8 cellular contexts compared by ENCODE assay signal in the genomic region with DNA sequence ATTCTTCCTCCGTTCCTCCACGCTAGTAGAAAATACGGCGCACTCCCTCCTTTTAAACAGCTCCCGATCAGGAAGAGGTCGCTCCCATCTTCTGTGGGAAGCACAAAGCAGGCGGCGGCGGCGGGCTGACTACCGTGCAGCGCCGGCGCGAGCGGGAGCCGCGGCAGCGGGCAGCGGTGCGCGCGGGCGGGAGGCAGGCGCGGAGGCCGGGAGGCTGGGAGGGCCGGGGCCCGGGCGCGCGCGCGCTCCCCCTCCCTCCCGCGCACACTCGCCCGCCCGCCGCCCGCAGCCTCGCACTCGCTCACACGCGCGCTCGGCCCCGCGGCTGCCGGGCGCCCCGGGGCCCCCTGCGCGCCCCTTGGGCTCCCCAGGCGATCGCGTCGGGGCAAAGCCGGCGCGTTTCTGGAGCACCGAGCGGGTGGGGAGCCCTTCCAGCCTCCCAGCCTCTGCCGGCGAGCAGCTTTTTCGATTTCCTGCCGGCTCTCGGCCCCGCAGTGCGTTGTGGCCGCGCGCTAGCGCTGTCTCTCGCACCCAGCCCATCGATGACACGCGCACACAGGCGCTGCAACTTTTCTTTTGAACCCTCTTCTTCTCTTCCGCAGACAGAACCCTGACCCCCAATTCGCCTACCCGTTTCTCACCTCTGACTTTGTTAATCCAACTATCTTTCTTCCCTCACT. TPM values are rescaled to one million over a fixed set of nuclear protein-coding genes. Genes with fewer than 3 reads are reported as not detected.
DNase-seq lines count a peak whose midpoint lies in the region; ATAC-seq and TF ChIP-seq lines count a peak whose summit lies in the region.

Gene SLC8A1 (minus strand): TSS at position 165 of the 680 bp plus-strand sequence.

- H3K4me3 Mint-ChIP-seq in endodermal cell = peak within 1 kb of the TSS; percentile 60

- H3K36me3 Mint-ChIP-seq in endodermal cell (ENCODE audit: low read depth) = no peaks in the 10 kb centered on the region

- no peak for TF ChIP-seq POLR2A in transverse colon (IDR thresholded peaks at IDR 0.05)

- intact Hi-C loops in transverse colon (cut with DNase I; ENCODE audit: low total_unique reads) = loop anchor here (5.0 kb wide), 1 partner anchor 170 kb away; no protein-coding TSS in a partner anchor

- WGBS in endodermal cell (ENCODE audit: insufficient coverage in 1 of 2, insufficient read length in 1 of 2), 2 experiments = 1% methylated on average over 26 to 82 of the region's 82 CpGs
- WGBS in transverse colon (ENCODE audit: low coverage in 1 of 2), 2 donors = 5 to 16% methylated on average over 8 to 68 of the region's 82 CpGs

- peaks cover 15% of the 10 kb centered on the region for H3K4me1 ChIP-seq in SJCRH30
- peaks cover 2% of the 10 kb centered on the region for H3K4me1 ChIP-seq in endodermal cell (ENCODE audit: control insufficient read depth, insufficient read depth, low read length)
- peaks cover 52% of the 10 kb centered on the region for H3K4me1 ChIP-seq in mononuclear cell (ENCODE audit: insufficient read depth, low read length)
- H3K4me1 ChIP-seq in transverse colon = peaks cover 0 to 9% (median 4%) of the 10 kb centered on the region in 4 donors

- H3K9me3 Mint-ChIP-seq in endodermal cell = no peaks in the 10 kb centered on the region

- H3K27ac Mint-ChIP-seq in endodermal cell = peak within 1 kb of the TSS; percentile 66

- H3K36me3 ChIP-seq in SJCRH30 (no peaks in the 10 kb centered on the region), endodermal cell (ENCODE audit: control insufficient read depth, insufficient read depth, low read length) (no peaks in the 10 kb centered on the region), transverse colon (no peaks in the 10 kb centered on the region)

- H3K9me3 ChIP-seq in SJCRH30 (replicated peaks) (no peaks in the 10 kb centered on the region), endodermal cell (ENCODE audit: control insufficient read depth, low read length) (no peaks in the 10 kb centered on the region), mononuclear cell (ENCODE audit: low read depth, low read length) (no peaks in the 10 kb centered on the region), transverse colon (no peaks in the 10 kb centered on the region)

- TF ChIP-seq CTCF in endodermal cell (conservative IDR thresholded peaks at IDR 0.05) (no peak), transverse colon (IDR thresholded peaks at IDR 0.05) (no peak)

- no peak for ATAC-seq in HG02623 (IDR thresholded peaks at IDR 0.05; ENCODE audit: unreplicated experiment)

- H3K27me3 Mint-ChIP-seq in endodermal cell (ENCODE audit: insufficient read depth) = peaks cover 36% of the 10 kb centered on the region

- no peak for TF ChIP-seq EP300 in transverse colon (IDR thresholded peaks at IDR 0.05; ENCODE audit: low read depth)

- H3K9ac ChIP-seq in endodermal cell (ENCODE audit: extremely low read depth, low read length, poor library complexity, severe bottlenecking) = no peak within 1 kb of the TSS

- H3K4me1 Mint-ChIP-seq in endodermal cell = peaks cover 20% of the 10 kb centered on the region

- H3K4me3 ChIP-seq in SJCRH30 (peak within 1 kb of the TSS; percentile 80), endodermal cell (ENCODE audit: low read length) (peak within 1 kb of the TSS; percentile 85), mononuclear cell (ENCODE audit: low read length) (peak within 1 kb of the TSS; percentile 55), transverse colon (peak within 1 kb of the TSS; percentile 42 to 53 (median 47))

- peak within 1 kb of the TSS; percentile 55 for H3K27ac ChIP-seq in SJCRH30
- H3K27ac ChIP-seq in endodermal cell (ENCODE audit: low read depth, low read length) = no peak within 1 kb of the TSS
- H3K27ac ChIP-seq in transverse colon = peak within 1 kb of the TSS; percentile 85 to 91 (median 88)

- no peaks in the 10 kb centered on the region for H3K27me3 ChIP-seq in SJCRH30
- peaks cover 40% of the 10 kb centered on the region for H3K27me3 ChIP-seq in endodermal cell (ENCODE audit: control insufficient read depth, insufficient read depth, low read length, poor library complexity, severe bottlenecking)
- H3K27me3 ChIP-seq in mononuclear cell (ENCODE audit: insufficient read depth, low read length) = no peaks in the 10 kb centered on the region
- H3K27me3 ChIP-seq in transverse colon = peaks cover 6% of the 10 kb centered on the region

- DNase-seq in DMS 273 (lab: John Stamatoyannopoulos, UW; ENCODE audit: unreplicated experiment) (peak; percentile 77), HCEC 1CT (peak; percentile 61), SJCRH30 (peak; percentile 54 to 64), endodermal cell (peak; percentile 76), transverse colon (no peak), GM19240 (ENCODE audit: insufficient read length, low spot score) (no peak)

- in situ Hi-C loops in transverse colon (cut with MboI; ENCODE audit: low pct_ligation_motif_present in 1 of 4, low pct_unique_long_range_greater_than_20kb in 1 of 4, low sequenced_read_pairs in 3 of 4) = no loop called here

RNA-seq across cellular contexts. Expression of gene SLC8A1, which starts in this region (rescaled TPM):
- 27.1 and 27.7 TPM in 2 replicates for total RNA-seq in SJCRH30 (2014; rRNA removed; shearing (Covaris generic))
- total RNA-seq in endodermal cell (1 to 10 TPM; 4.7 to 6.3 TPM), mononuclear cell (51.2 TPM), transverse colon (10 to 100 TPM; 22.8 to 65.5 (median 42.0) TPM)
- polyA plus RNA-seq in endodermal cell (2013, experiment 1 of 2) = 10.3 TPM
- polyA plus RNA-seq in endodermal cell (2013, experiment 2 of 2) = 7.9 TPM

Comparison
In these comparisons a context has a peak if more than half of its experiments do, and no peak if none do; other contexts are left out.
1. DNase-seq: peak in DMS 273 (single experiment), HCEC 1CT (single experiment), SJCRH30 (2 of 2) and endodermal cell (single experiment); none in transverse colon (single experiment) and GM19240 (single experiment).
2. Peak in every context shown above with its lines, with median percentiles within 50 percentile points of each other: H3K4me3 ChIP-seq.